Comparison of ENCODE assay signal across 19 cellular contexts in the genomic region with DNA sequence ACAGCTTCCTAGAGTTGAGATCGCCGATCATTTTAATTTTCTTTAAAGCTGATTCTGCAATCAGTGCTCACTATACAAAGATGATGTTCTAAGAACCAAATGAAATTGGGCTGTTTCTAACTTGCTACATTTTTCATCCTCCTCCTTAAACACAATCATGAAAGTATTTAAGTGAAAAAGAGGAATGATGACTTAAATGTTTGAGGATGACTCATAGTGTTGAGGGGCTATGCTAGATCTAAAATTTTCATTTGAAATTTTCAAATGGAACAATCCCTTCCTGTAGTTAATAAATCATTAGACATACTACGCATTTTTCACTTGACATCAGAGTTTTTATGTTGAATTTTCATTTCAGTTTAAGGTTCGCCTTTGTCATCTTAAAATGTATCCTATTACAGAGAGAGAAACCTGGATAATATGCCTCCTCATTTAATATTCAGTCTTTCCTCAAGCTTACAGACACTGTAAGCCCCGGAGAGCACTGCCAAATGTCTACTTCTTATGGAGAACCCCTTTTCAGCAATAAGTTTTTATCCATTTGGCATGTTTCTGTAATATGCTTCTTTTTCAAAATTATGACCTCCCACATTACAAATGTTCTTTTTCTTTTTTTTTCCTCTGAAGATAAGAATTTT.
"Had no signal": no experiment of that assay in that cellular context is flagged by ENCODE, and none has a peak within 500 bp of the region (broad histone marks: within the 10 kb centered on the region; RNA-seq: fewer than 3 reads in every experiment).

No MANE protein-coding gene starts in this region.

- H3K9me3 ChIP-seq: psoas muscle had no signal

- DNase-seq: activated B cell treated with CpG ODN at 0.5 μM for 24 hours; activated CD4-positive, alpha-beta T cell treated with anti-CD3 and anti-CD28 coated beads for 48 hours; activated CD8-positive, alpha-beta memory T cell treated with anti-CD3 and anti-CD28 coated beads, Interleukin-2, amount 50 U/mL, for 48 hours; activated CD8-positive, alpha-beta T cell treated with anti-CD3 and anti-CD28 coated beads, Interleukin-2, amount 10 ng/mL, durations not matched to agents 7 days and 5 days; activated gamma-delta T cell; activated T-cell treated with anti-CD3 and anti-CD28 coated beads, Interleukin-2, amount 50 U/mL, for 72 hours; amygdala; brain microvascular endothelial cell; cortex of kidney; effector CD8-positive, alpha-beta T cell; left colon; midbrain; psoas muscle had no signal

- H3K27me3 ChIP-seq: brain microvascular endothelial cell had no signal

- H3K27ac Mint-ChIP-seq: activated B cell treated with CpG ODN at 0.5 μM for 24 hours; activated CD8-positive, alpha-beta T cell treated with anti-CD3 and anti-CD28 coated beads, Interleukin-2, amount 10 ng/mL, durations not matched to agents 7 days and 5 days; activated naive CD8-positive, alpha-beta T cell; activated T-cell treated with anti-CD3 and anti-CD28 coated beads, Interleukin-2, amount 50 U/mL, for 72 hours; stimulated activated naive CD8-positive, alpha-beta T cell treated with anti-CD3 and anti-CD28 coated beads, Interleukin-15, Interleukin-2, amounts not matched to agents 100 ng/mL and 50 ng/mL, for 24 hours had no signal

- H3K4me1 Mint-ChIP-seq: activated B cell treated with CpG ODN at 0.5 μM for 24 hours; central memory CD8-positive, alpha-beta T cell; neural crest cell had no signal

- H3K27ac ChIP-seq: brain microvascular endothelial cell, psoas muscle had no signal

- H3K27me3 Mint-ChIP-seq: activated B cell treated with CpG ODN at 0.5 μM for 24 hours; activated naive CD8-positive, alpha-beta T cell; central memory CD8-positive, alpha-beta T cell; stimulated activated naive CD8-positive, alpha-beta T cell treated with anti-CD3 and anti-CD28 coated beads, Interleukin-15, Interleukin-2, amounts not matched to agents 100 ng/mL and 50 ng/mL, for 24 hours had no signal

- H3K4me3 ChIP-seq: lung, psoas muscle had no signal

- H3K4me3 Mint-ChIP-seq: activated B cell treated with CpG ODN at 0.5 μM for 24 hours; activated CD8-positive, alpha-beta T cell treated with anti-CD3 and anti-CD28 coated beads, Interleukin-2, amount 10 ng/mL, durations not matched to agents 7 days and 5 days; activated naive CD8-positive, alpha-beta T cell; activated T-cell treated with anti-CD3 and anti-CD28 coated beads, Interleukin-2, amount 50 U/mL, for 72 hours; central memory CD8-positive, alpha-beta T cell; neural crest cell; stimulated activated naive CD8-positive, alpha-beta T cell treated with anti-CD3 and anti-CD28 coated beads, Interleukin-15, Interleukin-2, amounts not matched to agents 100 ng/mL and 50 ng/mL, for 24 hours had no signal

- ATAC-seq: activated CD8-positive, alpha-beta T cell treated with anti-CD3 and anti-CD28 coated beads, Interleukin-2, amount 10 ng/mL, durations not matched to agents 7 days and 5 days; activated T-cell treated with anti-CD3 and anti-CD28 coated beads, Interleukin-2, amount 50 U/mL, for 72 hours; left colon; psoas muscle; sciatic nerve had no signal

- H3K36me3 ChIP-seq: brain microvascular endothelial cell had no signal

- H3K4me1 ChIP-seq: psoas muscle had no signal

- H3K9me3 Mint-ChIP-seq: neural crest cell had no signal

- H3K36me3 Mint-ChIP-seq: activated naive CD8-positive, alpha-beta T cell had no signal
